10 cellular contexts compared by ENCODE assay signal in the genomic region with DNA sequence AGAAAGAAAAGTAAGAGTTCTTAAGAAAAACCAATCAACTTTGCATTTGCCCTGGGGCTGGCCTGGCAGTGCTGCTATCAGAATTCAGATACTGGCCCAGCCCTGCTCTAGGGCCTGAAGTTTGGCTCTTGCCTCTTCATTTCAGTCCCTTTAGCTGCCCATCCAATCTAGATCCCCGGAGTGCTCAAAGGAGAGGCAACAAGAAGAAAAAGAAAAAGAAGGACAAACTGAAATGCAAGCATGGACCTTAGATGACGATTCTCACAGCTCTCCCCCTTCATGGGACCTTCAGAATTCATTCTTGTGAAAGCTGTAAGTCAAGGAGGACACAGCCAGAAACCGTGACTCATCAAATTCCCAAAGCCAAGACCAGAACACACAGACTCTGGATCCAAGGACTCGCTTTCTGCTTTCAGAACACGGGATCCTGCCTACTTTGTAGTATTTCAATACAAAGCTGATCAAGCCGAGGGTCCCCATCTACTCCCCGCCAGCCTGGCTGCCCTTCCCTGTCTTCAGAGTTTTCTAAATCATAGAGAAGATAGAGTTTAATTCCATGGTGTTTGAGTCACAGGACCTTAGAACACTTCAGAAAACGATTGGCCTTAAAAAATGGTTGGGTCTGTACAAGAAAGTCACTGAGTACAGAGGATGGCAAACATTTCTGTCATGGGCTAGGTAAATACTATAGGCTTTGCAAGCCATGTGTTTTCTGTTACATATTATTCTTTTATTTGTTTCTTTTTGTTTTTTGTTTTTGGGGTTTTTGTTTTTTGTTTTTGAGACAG.
DNase-seq lines count a peak whose midpoint lies in the region; ATAC-seq and TF ChIP-seq lines count a peak whose summit lies in the region.
"Had no signal": no experiment of that assay in that cellular context is flagged by ENCODE, and none has a peak within 500 bp of the region (broad histone marks: within the 10 kb centered on the region; RNA-seq: fewer than 3 reads in every experiment).

No MANE protein-coding gene starts in this region.

- no peak for TF ChIP-seq EP300 in esophagus muscularis mucosa (IDR thresholded peaks at IDR 0.05)

- no peaks in the 10 kb centered on the region for H3K4me1 Mint-ChIP-seq in activated T-helper 17 cell treated with anti-CD3 and anti-CD28 coated beads, Interleukin-2, amount 50 U/mL, for 72 hours

- H3K27me3 Mint-ChIP-seq in activated T-helper 17 cell treated with anti-CD3 and anti-CD28 coated beads, Interleukin-2, amount 50 U/mL, for 72 hours = no peaks in the 10 kb centered on the region
- H3K27me3 Mint-ChIP-seq: CD4-positive, alpha-beta T cell had no signal

- no peak for TF ChIP-seq CTCF in esophagus muscularis mucosa (IDR thresholded peaks at IDR 0.05)

- H3K27ac Mint-ChIP-seq in activated T-helper 17 cell treated with anti-CD3 and anti-CD28 coated beads, Interleukin-2, amount 50 U/mL, for 72 hours = no peak overlapping the region
- H3K27ac Mint-ChIP-seq: CD4-positive, alpha-beta T cell had no signal

- H3K9me3 Mint-ChIP-seq in activated T-helper 17 cell treated with anti-CD3 and anti-CD28 coated beads, Interleukin-2, amount 50 U/mL, for 72 hours = no peaks in the 10 kb centered on the region
- H3K9me3 Mint-ChIP-seq: CD4-positive, alpha-beta T cell had no signal

- TF ChIP-seq POLR2A in esophagus muscularis mucosa (IDR thresholded peaks at IDR 0.05; ENCODE audit: low read depth) = no peak

- H3K27ac ChIP-seq in esophagus muscularis mucosa (replicated peaks in 1 of 4) (peak overlapping the region; percentile 23 to 54 (median 50)), muscle layer of duodenum (ENCODE audit: low read length) (peak overlapping the region; percentile 26)

- no peaks in the 10 kb centered on the region for H3K4me1 ChIP-seq in NT2/D1 (ENCODE audit: insufficient read depth, insufficient read length)
- H3K4me1 ChIP-seq in esophagus muscularis mucosa = peaks cover 11 to 19% (median 16%) of the 10 kb centered on the region in 4 donors
- peaks cover 0 to 4% of the 10 kb centered on the region in 2 donors for H3K4me1 ChIP-seq in muscle layer of duodenum (ENCODE audit: control insufficient read depth in 1 of 2, insufficient read depth in 2 of 2, low read length in 2 of 2)

- intact Hi-C loops in esophagus muscularis mucosa (cut with DNase I) = no loop called here

- H3K27me3 ChIP-seq in NT2/D1 (ENCODE audit: insufficient read depth, insufficient read length) = no peaks in the 10 kb centered on the region
- no peaks in the 10 kb centered on the region for H3K27me3 ChIP-seq in esophagus muscularis mucosa
- H3K27me3 ChIP-seq in muscle layer of duodenum (ENCODE audit: low read depth, low read length) = no peaks in the 10 kb centered on the region

- H3K4me3 Mint-ChIP-seq in activated T-helper 17 cell treated with anti-CD3 and anti-CD28 coated beads, Interleukin-2, amount 50 U/mL, for 72 hours = no peak overlapping the region
- H3K4me3 Mint-ChIP-seq: CD4-positive, alpha-beta T cell had no signal

- H3K9ac ChIP-seq in NT2/D1 (ENCODE audit: insufficient read length, low read depth) = no peak overlapping the region

- H3K9me3 ChIP-seq in NT2/D1 (ENCODE audit: insufficient read depth, low read length) (no peaks in the 10 kb centered on the region), esophagus muscularis mucosa (no peaks in the 10 kb centered on the region), muscle layer of duodenum (ENCODE audit: control insufficient read depth in 1 of 2, low read length in 2 of 2) (no peaks in the 10 kb centered on the region)

- ATAC-seq in activated T-helper 17 cell treated with anti-CD3 and anti-CD28 coated beads, Interleukin-2, amount 50 U/mL, for 72 hours (replicated peaks) = no peak

- DNase-seq in A172 (ENCODE audit: low spot score) = peak; percentile 67
- DNase-seq in NT2/D1 (ENCODE audit: low read depth, low spot score) = peak; percentile 38
- no peak for DNase-seq in esophagus muscularis mucosa (ENCODE audit: extremely low spot score)
- no peak for DNase-seq in HPDE6-E6E7 (ENCODE audit: extremely low spot score)
- DNase-seq in activated gamma-delta T cell (lab: John Stamatoyannopoulos, UW) = no peak
- no peak for DNase-seq in NCI-H2196 treated with DMSO at 0.1 percent for 48 hours (lab: John Stamatoyannopoulos, UW; ENCODE audit: unreplicated experiment)
- DNase-seq: CD4-positive, alpha-beta T cell; cortex of kidney had no signal

- H3K4me3 ChIP-seq in NT2/D1 (ENCODE audit: insufficient read length, low read depth) (no peak overlapping the region), esophagus muscularis mucosa (no peak overlapping the region), muscle layer of duodenum (ENCODE audit: low read depth in 1 of 2, low read length in 2 of 2) (no peak overlapping the region)

- 63% methylated on average over 8 of the region's 8 CpGs for WGBS in esophagus muscularis mucosa

- H3K36me3 Mint-ChIP-seq in activated T-helper 17 cell treated with anti-CD3 and anti-CD28 coated beads, Interleukin-2, amount 50 U/mL, for 72 hours (ENCODE audit: low read depth) = no peaks in the 10 kb centered on the region

- no peaks in the 10 kb centered on the region for H3K36me3 ChIP-seq in NT2/D1 (ENCODE audit: insufficient read depth, insufficient read length, low read length)
- no peaks in the 10 kb centered on the region for H3K36me3 ChIP-seq in esophagus muscularis mucosa
- no peaks in the 10 kb centered on the region for H3K36me3 ChIP-seq in muscle layer of duodenum (ENCODE audit: control insufficient read depth in 1 of 2, insufficient read depth in 2 of 2, low read length in 2 of 2)

Comparison
In these comparisons a context has a peak if more than half of its experiments do, and no peak if none do; other contexts are left out.
1. DNase-seq: peak in A172 (single experiment) and NT2/D1 (single experiment); none in esophagus muscularis mucosa (single experiment), HPDE6-E6E7 (single experiment), activated gamma-delta T cell (single experiment) and NCI-H2196 treated with DMSO at 0.1 percent for 48 hours (single experiment).